8 cellular contexts compared by ENCODE assay signal in the genomic region with DNA sequence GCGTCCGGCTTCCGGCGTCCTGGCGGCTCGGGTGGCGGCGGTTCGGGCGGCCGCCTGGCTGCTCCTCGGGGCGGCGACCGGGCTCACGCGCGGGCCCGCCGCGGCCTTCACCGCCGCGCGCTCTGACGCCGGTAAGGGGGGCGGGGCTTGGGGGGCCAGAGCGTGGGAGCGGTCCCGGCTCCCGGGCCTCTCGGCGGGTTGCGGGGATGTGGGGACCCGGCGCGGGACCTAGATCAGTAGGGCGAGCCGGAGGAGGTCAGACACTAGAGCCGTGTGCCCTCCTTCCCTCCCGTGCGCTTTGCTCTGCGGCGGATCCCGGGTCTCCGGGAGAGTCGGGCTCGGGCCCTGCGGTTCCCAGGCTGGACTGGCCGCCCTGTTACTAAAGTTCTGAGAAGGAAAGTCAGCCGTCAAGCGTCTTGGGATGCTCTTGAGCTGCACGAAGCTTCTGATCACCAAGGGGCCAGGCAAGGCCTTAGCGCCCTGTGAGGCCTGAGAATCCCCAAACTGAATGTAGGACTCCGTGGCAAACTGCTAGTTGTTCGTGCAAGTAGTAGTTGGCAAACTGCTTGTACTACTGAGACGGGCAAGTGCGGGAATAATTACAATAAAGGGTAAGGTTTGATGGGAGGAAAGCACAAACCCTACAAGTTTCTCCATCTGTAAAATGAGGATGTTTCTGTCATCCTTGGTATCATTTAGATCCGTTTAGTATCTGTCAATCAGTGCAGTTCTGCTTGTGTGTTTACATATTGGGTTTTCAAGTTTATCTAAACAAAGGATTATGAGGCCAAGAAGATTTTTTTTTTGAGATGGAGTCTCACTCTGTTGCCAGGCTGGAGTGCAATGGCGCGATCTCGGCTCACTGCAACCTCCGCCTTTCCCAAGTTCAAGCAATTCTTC. TPM values are rescaled to one million over a fixed set of nuclear protein-coding genes. Genes with fewer than 3 reads are reported as not detected.
DNase-seq lines count a peak whose midpoint lies in the region; ATAC-seq and TF ChIP-seq lines count a peak whose summit lies in the region.

No MANE protein-coding gene starts in this region.

- peaks cover 55% of the 10 kb centered on the region for H3K4me1 Mint-ChIP-seq in activated T-helper 1 cell treated with anti-CD3 and anti-CD28 coated beads, Interleukin-12 subunit alpha, Interleukin-12 subunit beta, Interleukin-2, Interleukin-4 antibody, amounts not matched to agents 30 ng/mL and 10 ng/mL and 1 ng/mL, durations not matched to agents 14 hours and 24 hours and 36 hours (ENCODE audit: low read depth)

- peak overlapping the region; percentile 90 for H3K4me3 Mint-ChIP-seq in activated T-helper 1 cell treated with anti-CD3 and anti-CD28 coated beads, Interleukin-12 subunit alpha, Interleukin-12 subunit beta, Interleukin-2, Interleukin-4 antibody, amounts not matched to agents 30 ng/mL and 10 ng/mL and 1 ng/mL, durations not matched to agents 14 hours and 24 hours and 36 hours

- H3K14ac ChIP-seq in neuronal stem cell (ENCODE audit: low read length) = no peak overlapping the region

- no peak overlapping the region for H2BK12ac ChIP-seq in neuronal stem cell (ENCODE audit: low read length)

- H4K8ac ChIP-seq in neuronal stem cell (ENCODE audit: low read depth, low read length) = no peak overlapping the region

- H3K9ac ChIP-seq in neuronal stem cell (ENCODE audit: low read depth, low read length, poor library complexity) = peak overlapping the region; percentile 91

- H2BK15ac ChIP-seq in neuronal stem cell (ENCODE audit: low read length) = no peak overlapping the region

- H2AK5ac ChIP-seq in neuronal stem cell (ENCODE audit: low read depth, low read length) = no peak overlapping the region

- H3K4ac ChIP-seq in neuronal stem cell (ENCODE audit: low read length) = no peak overlapping the region

- peak overlapping the region; percentile 99 for H2AFZ ChIP-seq in neuronal stem cell (ENCODE audit: low read length)

- H4K91ac ChIP-seq in neuronal stem cell (ENCODE audit: low read depth, low read length, poor library complexity) = no peak overlapping the region

- no peaks in the 10 kb centered on the region for H3K79me1 ChIP-seq in neuronal stem cell (ENCODE audit: low read depth, low read length)

- peak overlapping the region; percentile 75 for H3K4me2 ChIP-seq in neuronal stem cell (ENCODE audit: insufficient read depth, low read length, poor library complexity, severe bottlenecking)

- peak overlapping the region; percentile 95 for H3K18ac ChIP-seq in neuronal stem cell (ENCODE audit: low read length)

- H3K27ac ChIP-seq in neuronal stem cell (replicated peaks; ENCODE audit: low read length) (peak overlapping the region; percentile 68), substantia nigra (ENCODE audit: low read depth, low read length, poor library complexity, severe bottlenecking) (peak overlapping the region; percentile 88)

- no peak for TF ChIP-seq CTCF in fibroblast of the aortic adventitia (IDR thresholded peaks at IDR 0.05; ENCODE audit: insufficient read depth, low read length)

- H3K27me3 ChIP-seq in neuronal stem cell (ENCODE audit: control insufficient read depth in 3 of 3, insufficient read depth in 3 of 3, low read depth in 1 of 3, low read length in 3 of 3) = no peaks in the 10 kb centered on the region

- H3K9me3 Mint-ChIP-seq in activated T-helper 1 cell treated with anti-CD3 and anti-CD28 coated beads, Interleukin-12 subunit alpha, Interleukin-12 subunit beta, Interleukin-2, Interleukin-4 antibody, amounts not matched to agents 30 ng/mL and 10 ng/mL and 1 ng/mL, durations not matched to agents 14 hours and 24 hours and 36 hours = no peaks in the 10 kb centered on the region

- H2BK120ac ChIP-seq in neuronal stem cell (ENCODE audit: low read depth, low read length) = no peak overlapping the region

- peaks cover 0 to 7% of the 10 kb centered on the region in 2 donors for H3K36me3 ChIP-seq in neuronal stem cell (replicated peaks in 1 of 2; ENCODE audit: control insufficient read depth in 2 of 2, insufficient read depth in 2 of 2, low read length in 2 of 2)

- H3K4me3 ChIP-seq in fibroblast of the aortic adventitia (ENCODE audit: low read depth, low read length) = peak overlapping the region; percentile 83
- H3K4me3 ChIP-seq in neuronal stem cell (ENCODE audit: low read length in 2 of 2) = peak overlapping the region; percentile 64 to 92

- intact Hi-C loops in activated T-helper 1 cell treated with anti-CD3 and anti-CD28 coated beads, Interleukin-12 subunit alpha, Interleukin-12 subunit beta, Interleukin-2, Interleukin-4 antibody, amounts not matched to agents 30 ng/mL and 10 ng/mL and 1 ng/mL, durations not matched to agents 14 hours and 24 hours and 36 hours (cut with micrococcal nuclease) = loop anchor here (1.0 to 10.0 kb wide), 7 partner anchors 15 to 1168 kb away; a partner anchor contains a TSS

- no CpG with 5 or more reads among the region's 64 CpGs for WGBS in neuronal stem cell (ENCODE audit: extremely low coverage in 2 of 2, insufficient read length in 2 of 2, insufficient replicate concordance in 1 of 2), 2 donors

- DNase-seq in NCI-H510A treated with DMSO at 0.1 percent for 48 hours (lab: John Stamatoyannopoulos, UW) = peak; percentile 60
- DNase-seq in NCI-H510A (lab: John Stamatoyannopoulos, UW) = no peak
- DNase-seq in NCI-H345 treated with DMSO at 0.1 percent for 48 hours (lab: John Stamatoyannopoulos, UW; ENCODE audit: unreplicated experiment) = peak; percentile 74
- DNase-seq in activated T-helper 1 cell treated with anti-CD3 and anti-CD28 coated beads, Interleukin-12 subunit alpha, Interleukin-12 subunit beta, Interleukin-2, Interleukin-4 antibody, amounts not matched to agents 30 ng/mL and 10 ng/mL and 1 ng/mL, durations not matched to agents 14 hours and 24 hours and 36 hours (ENCODE audit: low spot score) = peak; percentile 71
- peak; percentile 62 for DNase-seq in fibroblast of the aortic adventitia (ENCODE audit: low read depth)
- no peak for DNase-seq in neuronal stem cell (ENCODE audit: low spot score)
- DNase-seq in substantia nigra (lab: John Stamatoyannopoulos, UW) = peak in 40 of 49 donors; percentile 28 to 95 (median 69)

- H3K27ac Mint-ChIP-seq in activated T-helper 1 cell treated with anti-CD3 and anti-CD28 coated beads, Interleukin-12 subunit alpha, Interleukin-12 subunit beta, Interleukin-2, Interleukin-4 antibody, amounts not matched to agents 30 ng/mL and 10 ng/mL and 1 ng/mL, durations not matched to agents 14 hours and 24 hours and 36 hours = peak overlapping the region; percentile 89

- H3K23ac ChIP-seq in neuronal stem cell (ENCODE audit: low read depth, low read length, poor library complexity) = peak overlapping the region; percentile 82

- H3K9me3 ChIP-seq in neuronal stem cell (replicated peaks in 1 of 2; ENCODE audit: control insufficient read depth in 2 of 2, insufficient read depth in 1 of 2, low read depth in 1 of 2, low read length in 2 of 2) = no peaks in the 10 kb centered on the region

- peak overlapping the region; percentile 80 for H2BK5ac ChIP-seq in neuronal stem cell (ENCODE audit: low read length)

- no peaks in the 10 kb centered on the region for H3K27me3 Mint-ChIP-seq in activated T-helper 1 cell treated with anti-CD3 and anti-CD28 coated beads, Interleukin-12 subunit alpha, Interleukin-12 subunit beta, Interleukin-2, Interleukin-4 antibody, amounts not matched to agents 30 ng/mL and 10 ng/mL and 1 ng/mL, durations not matched to agents 14 hours and 24 hours and 36 hours (ENCODE audit: insufficient read depth)

- peaks cover 8% of the 10 kb centered on the region for H3K36me3 Mint-ChIP-seq in activated T-helper 1 cell treated with anti-CD3 and anti-CD28 coated beads, Interleukin-12 subunit alpha, Interleukin-12 subunit beta, Interleukin-2, Interleukin-4 antibody, amounts not matched to agents 30 ng/mL and 10 ng/mL and 1 ng/mL, durations not matched to agents 14 hours and 24 hours and 36 hours (ENCODE audit: low read depth)

- peaks cover 0 to 2% of the 10 kb centered on the region in 2 donors for H3K4me1 ChIP-seq in neuronal stem cell (ENCODE audit: control insufficient read depth in 2 of 2, insufficient read depth in 1 of 2, low read depth in 1 of 2, low read length in 2 of 2)

- peak; percentile 50 for ATAC-seq in HG02763 (IDR thresholded peaks at IDR 0.05; ENCODE audit: unreplicated experiment)

RNA-seq across cellular contexts. Expression of a gene that starts 0.6 kb away (rescaled TPM):
- 49.7 and 52.1 TPM in 2 replicates for total RNA-seq in activated T-helper 1 cell treated with anti-CD3 and anti-CD28 coated beads, Interleukin-12 subunit alpha, Interleukin-12 subunit beta, Interleukin-2, Interleukin-4 antibody, amounts not matched to agents 30 ng/mL and 10 ng/mL and 1 ng/mL, durations not matched to agents 14 hours and 24 hours and 36 hours
- total RNA-seq in fibroblast of the aortic adventitia (ENCODE audit: low replicate concordance) = 28.0 and 33.5 TPM in 2 replicates
- polyA plus RNA-seq in neuronal stem cell (2013, experiment 1 of 2) = 29.8 TPM
- 28.3 TPM for polyA plus RNA-seq in neuronal stem cell (2013, experiment 2 of 2)

RNA-seq across cellular contexts. Expression of a gene that starts 0.7 kb away (rescaled TPM):
- 3.9 and 4.1 TPM in 2 replicates for total RNA-seq in activated T-helper 1 cell treated with anti-CD3 and anti-CD28 coated beads, Interleukin-12 subunit alpha, Interleukin-12 subunit beta, Interleukin-2, Interleukin-4 antibody, amounts not matched to agents 30 ng/mL and 10 ng/mL and 1 ng/mL, durations not matched to agents 14 hours and 24 hours and 36 hours
- 4.0 and 6.5 TPM in 2 replicates for total RNA-seq in fibroblast of the aortic adventitia (ENCODE audit: low replicate concordance)
- polyA plus RNA-seq in neuronal stem cell (2013, experiment 1 of 2) = 10.3 TPM
- polyA plus RNA-seq in neuronal stem cell (2013, experiment 2 of 2) = 10.6 TPM

RNA-seq across cellular contexts. Expression of a gene that starts 26.9 kb away (rescaled TPM):
- 82.5 and 86.5 TPM in 2 replicates for total RNA-seq in activated T-helper 1 cell treated with anti-CD3 and anti-CD28 coated beads, Interleukin-12 subunit alpha, Interleukin-12 subunit beta, Interleukin-2, Interleukin-4 antibody, amounts not matched to agents 30 ng/mL and 10 ng/mL and 1 ng/mL, durations not matched to agents 14 hours and 24 hours and 36 hours
- 39.7 and 45.6 TPM in 2 replicates for total RNA-seq in fibroblast of the aortic adventitia (ENCODE audit: low replicate concordance)
- polyA plus RNA-seq in neuronal stem cell (2013, experiment 1 of 2) = 42.9 TPM
- 43.9 TPM for polyA plus RNA-seq in neuronal stem cell (2013, experiment 2 of 2)

Comparison
In these comparisons a context has a peak if more than half of its experiments do, and no peak if none do; other contexts are left out.
1. DNase-seq: peak in NCI-H510A treated with DMSO at 0.1 percent for 48 hours (single experiment), NCI-H345 treated with DMSO at 0.1 percent for 48 hours (single experiment), activated T-helper 1 cell treated with anti-CD3 and anti-CD28 coated beads, Interleukin-12 subunit alpha, Interleukin-12 subunit beta, Interleukin-2, Interleukin-4 antibody, amounts not matched to agents 30 ng/mL and 10 ng/mL and 1 ng/mL, durations not matched to agents 14 hours and 24 hours and 36 hours (single experiment), fibroblast of the aortic adventitia (single experiment) and substantia nigra (40 of 49); none in NCI-H510A (single experiment) and neuronal stem cell (single experiment).